In the genomic region with DNA sequence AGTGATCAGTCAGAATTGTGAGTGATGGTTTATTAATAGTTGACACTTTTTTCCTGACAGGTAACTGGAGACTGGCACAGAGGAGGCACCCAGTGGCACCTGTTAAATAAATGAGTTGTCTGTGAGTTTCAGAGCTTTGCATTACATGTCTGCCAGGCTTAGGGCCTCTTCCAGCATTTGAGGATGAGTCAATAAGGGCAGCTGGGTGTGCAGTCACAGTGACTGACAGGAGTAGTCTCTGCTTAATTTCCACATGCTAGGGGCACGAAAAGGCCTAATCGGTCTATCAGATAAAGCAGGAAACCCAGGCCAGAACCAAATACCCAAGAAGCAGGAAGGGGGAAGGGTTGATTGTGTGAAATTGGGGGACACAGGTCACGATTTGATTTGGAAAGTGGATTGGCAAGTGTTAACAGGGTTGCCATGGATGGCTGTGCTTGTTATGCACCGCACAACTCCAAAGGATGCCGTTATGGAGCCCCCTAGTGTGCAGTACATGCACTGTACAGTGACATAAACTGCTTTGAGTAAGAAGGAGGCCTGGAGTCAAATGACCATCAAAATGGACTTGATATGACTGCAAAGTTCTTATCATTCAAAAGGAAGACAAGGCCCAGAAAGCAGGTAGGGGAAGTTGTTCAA, we compare ENCODE assay signal across 8 cellular contexts.
A peak's percentile ranks its signal among the peaks of the same experiment; 100 is the strongest.
DNase-seq lines count a peak whose midpoint lies in the region; ATAC-seq, FAIRE-seq and TF ChIP-seq lines count a peak whose summit lies in the region.

No MANE protein-coding gene starts in this region.

- H3K36me3 ChIP-seq in breast epithelium (no peaks in the 10 kb centered on the region), endothelial cell of umbilical vein (ENCODE audit: control insufficient read depth in 2 of 2, extremely low read depth in 1 of 2, insufficient read depth in 2 of 2, low read length in 2 of 2) (no peaks in the 10 kb centered on the region), testis (ENCODE audit: low read depth, missing control alignments) (no peaks in the 10 kb centered on the region)

- BruUV-seq in MCF 10A (replicated peaks; lab: Mats Ljungman, UMichigan) = no TSS peak
- BruUV-seq in endothelial cell of umbilical vein (replicated peaks; lab: Mats Ljungman, UMichigan) = no TSS peak

- H3K27me3 ChIP-seq in breast epithelium (no peaks in the 10 kb centered on the region), endothelial cell of umbilical vein (ENCODE audit: control insufficient read depth in 2 of 2, insufficient read depth in 2 of 2, low read length in 2 of 2) (peaks cover 0 to 2% of the 10 kb centered on the region in 2 experiments), testis (no peaks in the 10 kb centered on the region)

- TF ChIP-seq CTCF in MCF 10A (IDR thresholded peaks at IDR 0.05; ENCODE audit: unreplicated experiment) = no peak
- TF ChIP-seq CTCF in breast epithelium (IDR thresholded peaks at IDR 0.05) = peak in 1 of 3 donors; percentile 28
- TF ChIP-seq CTCF in endothelial cell of umbilical vein (IDR thresholded peaks at IDR 0.05; ENCODE audit: extremely low read depth in 1 of 2, insufficient read depth in 1 of 2, low read depth in 1 of 2, low read length in 2 of 2) = peak; percentile 77 to 86
- peak; percentile 70 for TF ChIP-seq CTCF in natural killer cell (IDR thresholded peaks at IDR 0.05)
- peak in 2 of 3 experiments; percentile 48 to 52 for TF ChIP-seq CTCF in testis (IDR thresholded peaks at IDR 0.05)

- ATAC-seq in HG02973 (IDR thresholded peaks at IDR 0.05; ENCODE audit: unreplicated experiment) (peak; percentile 92), natural killer cell (peak; percentile 91 to 97 (median 95))

- POLR2A ChIA-PET in MCF 10A (lab: Yijun Ruan, JAX) = no interaction called here
- POLR2A ChIA-PET in endothelial cell of umbilical vein (lab: Charles Lee) = no interaction called here

- peak; percentile 79 for FAIRE-seq in endothelial cell of umbilical vein (lab: Jason Lieb, UNC)

- H3K4me3 Mint-ChIP-seq in MCF 10A (ENCODE audit: unreplicated experiment) (no peak overlapping the region), natural killer cell (no peak overlapping the region)

- no peak overlapping the region for H3K27ac Mint-ChIP-seq in MCF 10A (ENCODE audit: low read depth, unreplicated experiment)
- H3K27ac Mint-ChIP-seq in natural killer cell = peak overlapping the region in 1 of 2 donors; percentile 76

- H3K4me3 ChIP-seq in breast epithelium = no peak overlapping the region
- H3K4me3 ChIP-seq in endothelial cell of umbilical vein (replicated peaks in 1 of 3; ENCODE audit: insufficient read depth in 1 of 3, low read depth in 1 of 3, low read length in 3 of 3) = no peak overlapping the region
- no peak overlapping the region for H3K4me3 ChIP-seq in testis

- no peaks in the 10 kb centered on the region for H3K27me3 Mint-ChIP-seq in MCF 10A (ENCODE audit: insufficient read depth, unreplicated experiment)
- H3K27me3 Mint-ChIP-seq in natural killer cell (ENCODE audit: low read depth in 2 of 2) = peaks cover 8% of the 10 kb centered on the region in 2 donors

- no peaks in the 10 kb centered on the region for H3K79me2 ChIP-seq in endothelial cell of umbilical vein (ENCODE audit: control insufficient read depth, insufficient read depth, low read length)

- no peak overlapping the region for H3K9ac ChIP-seq in endothelial cell of umbilical vein (replicated peaks; ENCODE audit: extremely low read depth, insufficient read depth, low read length)

- DNase-seq in MCF 10A (ENCODE audit: unreplicated experiment) (peak; percentile 28), breast epithelium (ENCODE audit: low spot score in 2 of 2) (no peak), NCI-H524 treated with DMSO at 0.1 percent for 48 hours (lab: John Stamatoyannopoulos, UW) (peak; percentile 64), endothelial cell of umbilical vein (ENCODE audit: low read depth, low spot score) (peak; percentile 64), natural killer cell (peak; percentile 51), testis (peak; percentile 64)
- peak; percentile 46 to 55 for DNase-seq in activated CD4-positive, alpha-beta T cell treated with anti-CD3 and anti-CD28 coated beads, Interleukin-2, amount 50 U/mL, for 48 hours

- no peaks in the 10 kb centered on the region for H3K9me1 ChIP-seq in endothelial cell of umbilical vein (replicated peaks; ENCODE audit: control insufficient read depth, extremely low read depth, insufficient read depth, low read length)

- TF ChIP-seq POLR2A in breast epithelium (IDR thresholded peaks at IDR 0.05) = no peak
- TF ChIP-seq POLR2A in endothelial cell of umbilical vein (IDR thresholded peaks at IDR 0.05; ENCODE audit: low read depth, low read length) = no peak
- TF ChIP-seq POLR2A in testis (IDR thresholded peaks at IDR 0.05) = no peak

- intact Hi-C loops in MCF 10A (cut with micrococcal nuclease) = no loop called here
- intact Hi-C loops in breast epithelium (cut with DNase I; ENCODE audit: low total_unique reads) = no loop called here
- intact Hi-C loops in endothelial cell of umbilical vein (cut with micrococcal nuclease) = loop anchor here (1.0 to 10.0 kb wide), 7 partner anchors 104 to 1524 kb away; a partner anchor contains a TSS
- intact Hi-C loops in natural killer cell (cut with micrococcal nuclease) = loop anchor here (1.0 to 2.0 kb wide), 3 partner anchors 64 to 212 kb away; no protein-coding TSS in a partner anchor
- intact Hi-C loops in testis (cut with DNase I; ENCODE audit: low total_unique reads) = no loop called here

- no peak overlapping the region for H3K4me2 ChIP-seq in endothelial cell of umbilical vein (ENCODE audit: insufficient read depth, low read length)

- H3K9me3 Mint-ChIP-seq in MCF 10A (ENCODE audit: unreplicated experiment) (peaks cover 26% of the 10 kb centered on the region), natural killer cell (no peaks in the 10 kb centered on the region)

- peaks cover 5% of the 10 kb centered on the region for H3K36me3 Mint-ChIP-seq in MCF 10A (ENCODE audit: insufficient read depth, unreplicated experiment)
- no peaks in the 10 kb centered on the region for H3K36me3 Mint-ChIP-seq in natural killer cell

- no peak overlapping the region for H3K27ac ChIP-seq in breast epithelium
- H3K27ac ChIP-seq in endothelial cell of umbilical vein (ENCODE audit: insufficient read depth, low read depth, low read length) = no peak overlapping the region
- no peak overlapping the region for H3K27ac ChIP-seq in testis

- peak overlapping the region; percentile 73 for H2AFZ ChIP-seq in endothelial cell of umbilical vein (ENCODE audit: low read depth, low read length)

- H3K9me3 ChIP-seq in breast epithelium = no peaks in the 10 kb centered on the region
- H3K9me3 ChIP-seq in endothelial cell of umbilical vein (replicated peaks; ENCODE audit: control insufficient read depth, insufficient read depth, low read length) = no peaks in the 10 kb centered on the region
- H3K9me3 ChIP-seq in testis = no peaks in the 10 kb centered on the region

- dilution Hi-C loops in endothelial cell of umbilical vein (cut with MboI; ENCODE audit: extremely low pct_ligation_motif_present, low sequenced_read_pairs) = no loop called here

- H3K4me1 Mint-ChIP-seq in MCF 10A (ENCODE audit: insufficient read depth, unreplicated experiment) (no peaks in the 10 kb centered on the region), natural killer cell (peaks cover 23 to 27% of the 10 kb centered on the region in 2 donors)

- CTCF ChIA-PET in MCF 10A (lab: Yijun Ruan, JAX) = interaction anchor here (0.6 to 0.9 kb wide), 4 partner anchors 19 to 474 kb away, joined by 3 read pairs; no protein-coding TSS in a partner anchor
- CTCF ChIA-PET in endothelial cell of umbilical vein (lab: Charles Lee) = interaction anchor here (0.7 to 2.7 kb wide), 9 partner anchors 15 to 162 kb away, joined by 3 to 35 read pairs (median 4); no protein-coding TSS in a partner anchor

- WGBS in testis, 2 donors = 47 to 55% methylated on average over 5 of the region's 5 CpGs

- H3K4me1 ChIP-seq in breast epithelium (no peaks in the 10 kb centered on the region), endothelial cell of umbilical vein (ENCODE audit: control insufficient read depth, extremely low read depth, insufficient read depth, low read length) (peaks cover 33% of the 10 kb centered on the region), testis (no peaks in the 10 kb centered on the region)

- H4K20me1 ChIP-seq in endothelial cell of umbilical vein (replicated peaks; ENCODE audit: control insufficient read depth, extremely low read depth, insufficient read depth, low read length) = no peaks in the 10 kb centered on the region

TF ChIP-seq in endothelial cell of umbilical vein, 7 proteins besides CTCF, POLR2A, EP300 and RAD21:
- no peak for TF ChIP-seq POLR2AphosphoS5 (IDR thresholded peaks at IDR 0.05; ENCODE audit: insufficient read depth, low read depth, low read length)
- TF ChIP-seq JUN (IDR thresholded peaks at IDR 0.05; ENCODE audit: borderline replicate concordance, insufficient read depth, insufficient read length, low read depth) = no peak
- TF ChIP-seq, protein P1, sequence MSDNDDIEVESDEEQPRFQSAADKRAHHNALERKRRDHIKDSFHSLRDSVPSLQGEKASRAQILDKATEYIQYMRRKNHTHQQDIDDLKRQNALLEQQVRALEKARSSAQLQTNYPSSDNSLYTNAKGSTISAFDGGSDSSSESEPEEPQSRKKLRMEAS (IDR thresholded peaks at IDR 0.05; ENCODE audit: insufficient read depth, insufficient read length) = no peak
- TF ChIP-seq EZH2 (IDR thresholded peaks at IDR 0.05; ENCODE audit: borderline replicate concordance, low read depth, low read length, severe bottlenecking) = no peak
- TF ChIP-seq GATA2 (IDR thresholded peaks at IDR 0.05; ENCODE audit: insufficient read depth, insufficient read length, low read depth, low read length) = no peak
- no peak for TF ChIP-seq FOS (IDR thresholded peaks at IDR 0.05; ENCODE audit: borderline replicate concordance, insufficient read depth, low read length)
- TF ChIP-seq MYC (IDR thresholded peaks at IDR 0.05; ENCODE audit: low read depth, low read length) = no peak

Comparison
In these comparisons a context has a peak if more than half of its experiments do, and no peak if none do; other contexts are left out.
1. DNase-seq: peak in MCF 10A (single experiment), NCI-H524 treated with DMSO at 0.1 percent for 48 hours (single experiment), activated CD4-positive, alpha-beta T cell treated with anti-CD3 and anti-CD28 coated beads, Interleukin-2, amount 50 U/mL, for 48 hours (2 of 2), endothelial cell of umbilical vein (single experiment), natural killer cell (single experiment) and testis (single experiment); none in breast epithelium (0 of 2).
2. intact Hi-C loops: an anchor here in endothelial cell of umbilical vein (1.0 to 10.0 kb wide) and natural killer cell (1.0 to 2.0 kb wide); none called in MCF 10A, breast epithelium and testis.